In the genomic region with DNA sequence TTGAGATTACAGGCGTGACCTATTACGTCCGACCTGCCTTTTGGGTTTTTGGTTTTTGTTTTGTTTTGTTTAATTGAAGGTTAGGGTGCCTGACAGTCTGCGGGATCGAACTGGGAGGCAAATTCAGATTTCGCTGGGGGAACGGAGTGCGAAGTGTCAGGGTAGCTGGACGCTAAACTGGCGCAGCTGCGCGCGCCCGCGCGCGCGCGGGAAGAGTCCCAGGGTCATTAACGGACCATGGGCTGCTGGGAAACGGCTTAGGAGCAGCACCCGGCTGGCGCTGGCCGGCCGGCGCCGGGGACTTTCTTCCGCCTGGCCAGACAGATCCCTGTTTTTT, we compare ENCODE assay signal across 8 cellular contexts. TPM values are rescaled to one million over a fixed set of nuclear protein-coding genes. Genes with fewer than 3 reads are reported as not detected.
A peak's percentile ranks its signal among the peaks of the same experiment; 100 is the strongest.
DNase-seq lines count a peak whose midpoint lies in the region; ATAC-seq and TF ChIP-seq lines count a peak whose summit lies in the region.

No MANE protein-coding gene starts in this region.

- H3K9me3 Mint-ChIP-seq in activated CD4-positive, alpha-beta T cell treated with anti-CD3 and anti-CD28 coated beads, Interleukin-2, amount 10 ng/mL, durations not matched to agents 24 days and 14 days: no peaks in the 10 kb centered on the region

- H3K4me3 Mint-ChIP-seq in activated CD4-positive, alpha-beta T cell treated with anti-CD3 and anti-CD28 coated beads, Interleukin-2, amount 10 ng/mL, durations not matched to agents 24 days and 14 days: peak overlapping the region; percentile 97

- DNase-seq in GM03348 (ENCODE audit: low spot score) (peak; percentile 94), NCI-H446 (lab: John Stamatoyannopoulos, UW) (peak; percentile 86 to 92), epithelial cell of esophagus (ENCODE audit: low read depth) (peak; percentile 80), middle frontal gyrus (ENCODE audit: extremely low spot score, low spot score) (peak; percentile 78)
- peak; percentile 89 for DNase-seq in activated CD4-positive, alpha-beta T cell treated with anti-CD3 and anti-CD28 coated beads, Interleukin-2, amount 10 ng/mL, durations not matched to agents 24 days and 14 days
- peak; percentile 49 for DNase-seq in stimulated activated naive CD4-positive, alpha-beta T cell treated with Interleukin-2 at 50 U/mL for 16 hours (lab: John Stamatoyannopoulos, UW)

- intact Hi-C loops in activated CD4-positive, alpha-beta T cell treated with anti-CD3 and anti-CD28 coated beads, Interleukin-2, amount 10 ng/mL, durations not matched to agents 24 days and 14 days (cut with micrococcal nuclease): loop anchor here (1.0 to 2.0 kb wide), 6 partner anchors 20 to 288 kb away; a partner anchor contains a TSS

- H3K4me1 Mint-ChIP-seq in activated CD4-positive, alpha-beta T cell treated with anti-CD3 and anti-CD28 coated beads, Interleukin-2, amount 10 ng/mL, durations not matched to agents 24 days and 14 days: peaks cover 34% of the 10 kb centered on the region

- peak; percentile 56 for ATAC-seq in HG03045 (IDR thresholded peaks at IDR 0.05; ENCODE audit: unreplicated experiment)
- ATAC-seq in HG03378 (IDR thresholded peaks at IDR 0.05; ENCODE audit: unreplicated experiment): no peak

- H3K27me3 Mint-ChIP-seq in activated CD4-positive, alpha-beta T cell treated with anti-CD3 and anti-CD28 coated beads, Interleukin-2, amount 10 ng/mL, durations not matched to agents 24 days and 14 days: no peaks in the 10 kb centered on the region

- TF ChIP-seq CTCF in epithelial cell of esophagus (IDR thresholded peaks at IDR 0.05; ENCODE audit: insufficient read depth, low read depth, low read length, missing control alignments): no peak

- H3K36me3 Mint-ChIP-seq in activated CD4-positive, alpha-beta T cell treated with anti-CD3 and anti-CD28 coated beads, Interleukin-2, amount 10 ng/mL, durations not matched to agents 24 days and 14 days (ENCODE audit: low read depth): peaks cover 56% of the 10 kb centered on the region

- peak overlapping the region; percentile 92 for H3K4me3 ChIP-seq in epithelial cell of esophagus (ENCODE audit: low read length)

- H3K27ac Mint-ChIP-seq in activated CD4-positive, alpha-beta T cell treated with anti-CD3 and anti-CD28 coated beads, Interleukin-2, amount 10 ng/mL, durations not matched to agents 24 days and 14 days: peak overlapping the region; percentile 96

RNA-seq across cellular contexts. Expression of a gene that starts 6.8 kb away (rescaled TPM):
- 156 and 161 TPM in 2 replicates for total RNA-seq in activated CD4-positive, alpha-beta T cell treated with anti-CD3 and anti-CD28 coated beads, Interleukin-2, amount 10 ng/mL, durations not matched to agents 24 days and 14 days

RNA-seq across cellular contexts. Expression of a gene that starts 19.0 kb away (rescaled TPM):
- 189 and 190 TPM in 2 replicates for total RNA-seq in activated CD4-positive, alpha-beta T cell treated with anti-CD3 and anti-CD28 coated beads, Interleukin-2, amount 10 ng/mL, durations not matched to agents 24 days and 14 days

RNA-seq across cellular contexts. Expression of a gene that starts 19.3 kb away (rescaled TPM):
- total RNA-seq in activated CD4-positive, alpha-beta T cell treated with anti-CD3 and anti-CD28 coated beads, Interleukin-2, amount 10 ng/mL, durations not matched to agents 24 days and 14 days: 1.8 and 2.5 TPM in 2 replicates

RNA-seq across cellular contexts. Expression of a gene that starts 27.6 kb away (rescaled TPM):
- total RNA-seq in activated CD4-positive, alpha-beta T cell treated with anti-CD3 and anti-CD28 coated beads, Interleukin-2, amount 10 ng/mL, durations not matched to agents 24 days and 14 days: 142 and 146 TPM in 2 replicates

RNA-seq across cellular contexts. Expression of a gene that starts 28.3 kb away (rescaled TPM):
- total RNA-seq in activated CD4-positive, alpha-beta T cell treated with anti-CD3 and anti-CD28 coated beads, Interleukin-2, amount 10 ng/mL, durations not matched to agents 24 days and 14 days: 20.4 and 22.2 TPM in 2 replicates
